ENCODE assay signal across 38 cellular contexts in the genomic region with DNA sequence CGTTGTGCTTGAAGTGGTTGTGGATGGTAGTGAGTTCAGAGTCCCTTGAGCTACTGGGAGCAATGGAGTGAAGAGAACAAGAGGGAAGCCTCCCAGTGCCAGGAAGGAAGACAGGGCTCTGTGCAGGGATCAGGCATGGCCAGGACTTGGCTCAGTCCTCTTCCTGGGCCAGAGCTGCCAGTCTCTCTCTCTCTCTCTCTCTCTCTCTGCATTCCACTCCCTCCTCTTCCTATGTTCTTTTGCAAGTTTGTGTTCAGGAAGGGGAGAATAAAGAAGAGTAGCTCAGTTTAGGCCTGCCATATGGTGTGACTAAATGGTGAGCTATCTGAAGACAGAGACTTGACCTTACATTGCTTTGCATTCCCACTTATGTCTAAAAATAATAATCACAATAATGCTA. TPM values are rescaled to one million over a fixed set of nuclear protein-coding genes. Genes with fewer than 3 reads are reported as not detected.
DNase-seq lines count a peak whose midpoint lies in the region; ATAC-seq, FAIRE-seq and TF ChIP-seq lines count a peak whose summit lies in the region.
"Had no signal": no experiment of that assay in that cellular context is flagged by ENCODE, and none has a peak within 500 bp of the region (broad histone marks: within the 10 kb centered on the region; RNA-seq: fewer than 3 reads in every experiment).

No MANE protein-coding gene starts in this region.

- DNase-seq in AG10803 (ENCODE audit: low read depth) (peak; percentile 79), HFFc6 (peak; percentile 14), bronchial epithelial cell (ENCODE audit: low read depth) (peak; percentile 70), foreskin fibroblast (peak; percentile 43 to 63), BE2C (no peak), dorsolateral prefrontal cortex (no peak), SIG-M5 (lab: John Stamatoyannopoulos, UW) (no peak)
- DNase-seq: activated CD4-positive, alpha-beta T cell treated with anti-CD3 and anti-CD28 coated beads, Interleukin-2, amount 10 ng/mL, durations not matched to agents 7 days and 5 days; activated effector memory CD4-positive, alpha-beta T cell treated with Interleukin-2 at 50 U/mL for 16 hours; activated naive CD8-positive, alpha-beta T cell treated with anti-CD3 and anti-CD28 coated beads for 36 hours; AML-193; anterior cingulate cortex; CD4-positive, alpha-beta T cell; central memory CD4-positive, alpha-beta T cell; H9; left ventricle myocardium inferior; NCI-H1092; NCI-H1694; NCI-H446; NCI-H774; posterior cingulate gyrus; stimulated activated CD4-positive, alpha-beta T cell treated with anti-CD3 and anti-CD28 coated beads, Interleukin-1b, Interleukin-23, amount 100 ng/mL, for 48 hours had no signal

- no peak overlapping the region for H3K4me3 ChIP-seq in AG10803 (ENCODE audit: low read length)
- H3K4me3 ChIP-seq in bronchial epithelial cell (ENCODE audit: low read depth, low read length) = no peak overlapping the region
- H3K4me3 ChIP-seq in foreskin fibroblast (ENCODE audit: low read depth in 1 of 2, low read length in 2 of 2) = no peak overlapping the region
- no peak overlapping the region for H3K4me3 ChIP-seq in BE2C (ENCODE audit: low read depth, low read length)
- no peak overlapping the region for H3K4me3 ChIP-seq in dorsolateral prefrontal cortex
- H3K4me3 ChIP-seq: A549, GM12878, left ventricle myocardium inferior, neural progenitor cell, right atrium auricular region, thoracic aorta, vagina had no signal

- H3K27ac Mint-ChIP-seq in HFFc6 = no peak overlapping the region
- H3K27ac Mint-ChIP-seq: activated CD4-positive, alpha-beta T cell treated with anti-CD3 and anti-CD28 coated beads, Interleukin-2, amount 10 ng/mL, durations not matched to agents 7 days and 5 days; activated naive CD8-positive, alpha-beta T cell treated with anti-CD3 and anti-CD28 coated beads for 36 hours; CD4-positive, alpha-beta T cell; dendritic cell treated with granulocyte-macrophage colony-stimulating factor and Interleukin-4, amounts not matched to agents 40 ng/mL and 50 ng/mL, for 4 days; H9; IgD-negative memory B cell; neural progenitor cell; stimulated activated naive CD8-positive, alpha-beta T cell treated with anti-CD3 and anti-CD28 coated beads, Interleukin-15, Interleukin-2, amounts not matched to agents 100 ng/mL and 50 ng/mL, for 24 hours; WTC11 had no signal

- H3K4me3 Mint-ChIP-seq in HFFc6 = no peak overlapping the region
- H3K4me3 Mint-ChIP-seq: activated CD4-positive, alpha-beta T cell treated with anti-CD3 and anti-CD28 coated beads, Interleukin-2, amount 10 ng/mL, durations not matched to agents 7 days and 5 days; activated naive CD8-positive, alpha-beta T cell treated with anti-CD3 and anti-CD28 coated beads for 36 hours; CD4-positive, alpha-beta T cell; dendritic cell treated with granulocyte-macrophage colony-stimulating factor and Interleukin-4, amounts not matched to agents 40 ng/mL and 50 ng/mL, for 4 days; H9; IgD-negative memory B cell; neural progenitor cell; stimulated activated naive CD8-positive, alpha-beta T cell treated with anti-CD3 and anti-CD28 coated beads, Interleukin-15, Interleukin-2, amounts not matched to agents 100 ng/mL and 50 ng/mL, for 24 hours; WTC11 had no signal

- intact Hi-C loops in dorsolateral prefrontal cortex (cut with DNase I) = no loop called here

- FAIRE-seq in bronchial epithelial cell (lab: Jason Lieb, UNC) = no peak
- FAIRE-seq: A549, GM12878, islet of Langerhans, RCC 7860 had no signal

- H3K4me1 ChIP-seq in BE2C = no peaks in the 10 kb centered on the region
- H3K4me1 ChIP-seq: neural progenitor cell had no signal

- H3K9me3 Mint-ChIP-seq in HFFc6 = no peaks in the 10 kb centered on the region
- H3K9me3 Mint-ChIP-seq: activated naive CD8-positive, alpha-beta T cell treated with anti-CD3 and anti-CD28 coated beads for 36 hours; CD4-positive, alpha-beta T cell; dendritic cell treated with granulocyte-macrophage colony-stimulating factor and Interleukin-4, amounts not matched to agents 40 ng/mL and 50 ng/mL, for 4 days; neural progenitor cell had no signal

- no peak for TF ChIP-seq CTCF in AG10803 (conservative IDR thresholded peaks at IDR 0.05; ENCODE audit: low read length)
- no peak for TF ChIP-seq CTCF in HFFc6 (IDR thresholded peaks at IDR 0.05)
- TF ChIP-seq CTCF in bronchial epithelial cell (IDR thresholded peaks at IDR 0.05; ENCODE audit: insufficient read depth, low read length, severe bottlenecking) = no peak
- no peak for TF ChIP-seq CTCF in foreskin fibroblast (IDR thresholded peaks at IDR 0.05; ENCODE audit: low read depth, low read length)
- no peak for TF ChIP-seq CTCF in BE2C (IDR thresholded peaks at IDR 0.05; ENCODE audit: low read depth, low read length)
- TF ChIP-seq CTCF in dorsolateral prefrontal cortex (IDR thresholded peaks at IDR 0.05 in 54 of 56, conservative IDR thresholded peaks at IDR 0.05 in 2 of 56; ENCODE audit: low read depth in 1 of 56, partially characterized antibody in 56 of 56) = no peak

- no peak for ATAC-seq in HG03521 (IDR thresholded peaks at IDR 0.05; ENCODE audit: unreplicated experiment)
- ATAC-seq: A549, GM12878, WTC11 had no signal

- H3K36me3 ChIP-seq in bronchial epithelial cell (ENCODE audit: control insufficient read depth, insufficient read depth, low read length) (no peaks in the 10 kb centered on the region), BE2C (no peaks in the 10 kb centered on the region)
- H3K36me3 ChIP-seq: left ventricle myocardium inferior, neural progenitor cell, right atrium auricular region, thoracic aorta, vagina had no signal

- no peaks in the 10 kb centered on the region for H3K9me3 ChIP-seq in BE2C
- H3K9me3 ChIP-seq: A549, left ventricle myocardium inferior, right atrium auricular region, thoracic aorta, vagina had no signal

- H3K27me3 ChIP-seq in bronchial epithelial cell (ENCODE audit: control insufficient read depth, insufficient read depth, low read length) = no peaks in the 10 kb centered on the region
- H3K27me3 ChIP-seq in BE2C = no peaks in the 10 kb centered on the region
- H3K27me3 ChIP-seq in dorsolateral prefrontal cortex = peaks cover 0 to 5% (median 0%) of the 10 kb centered on the region in 45 donors
- H3K27me3 ChIP-seq: neural progenitor cell, right atrium auricular region, vagina had no signal

- peaks cover 29% of the 10 kb centered on the region for H3K4me1 Mint-ChIP-seq in HFFc6 (ENCODE audit: low read depth)
- H3K4me1 Mint-ChIP-seq: activated CD4-positive, alpha-beta T cell treated with anti-CD3 and anti-CD28 coated beads, Interleukin-2, amount 10 ng/mL, durations not matched to agents 7 days and 5 days; H9; IgD-negative memory B cell; neural progenitor cell; WTC11 had no signal

- no peaks in the 10 kb centered on the region for H3K36me3 Mint-ChIP-seq in HFFc6 (ENCODE audit: low read depth)
- H3K36me3 Mint-ChIP-seq: activated naive CD8-positive, alpha-beta T cell treated with anti-CD3 and anti-CD28 coated beads for 36 hours; IgD-negative memory B cell; neural progenitor cell had no signal

- peaks cover 6% of the 10 kb centered on the region for H3K27me3 Mint-ChIP-seq in HFFc6 (ENCODE audit: insufficient read depth)

- no peak overlapping the region for H3K27ac ChIP-seq in dorsolateral prefrontal cortex
- H3K27ac ChIP-seq: A549, left ventricle myocardium inferior, neural progenitor cell, right atrium auricular region, thoracic aorta, vagina had no signal

RNA-seq across cellular contexts. Expression of a gene that starts 20.5 kb away (rescaled TPM):
- total RNA-seq in HFFc6 (2021; fragmentation: NEBNext Ultra II Directional; extraction: Animal tissue kit (Norgen Biotek cat#: 25700)) = not detected
- total RNA-seq in bronchial epithelial cell = 0.53 and 2.9 TPM in 2 replicates
- polyA plus RNA-seq in BE2C (2012; ENCODE audit: insufficient read depth, insufficient read length, low read depth) = not detected
- not detected for total RNA-seq in dorsolateral prefrontal cortex
- total RNA-seq: activated CD4-positive, alpha-beta T cell treated with anti-CD3 and anti-CD28 coated beads, Interleukin-2, amount 10 ng/mL, durations not matched to agents 7 days and 5 days; activated CD8-positive, alpha-beta memory T cell treated with anti-CD3 and anti-CD28 coated beads for 36 hours; activated naive CD8-positive, alpha-beta T cell treated with anti-CD3 and anti-CD28 coated beads for 36 hours; CD4-positive, alpha-beta T cell; GM12878; H9; left ventricle myocardium inferior; right atrium auricular region; T-helper 1 cell treated with Interleukin-12 subunit alpha and Interleukin-12 subunit beta and Interleukin-4 antibody, amounts not matched to agents 30 ng/mL and 1 ng/mL, for 36 hours; thoracic aorta; WTC11 had no signal
- polyA plus RNA-seq: A549, GM12878, IgD-negative memory B cell had no signal

RNA-seq across cellular contexts. Expression of a gene that starts 44.4 kb away (rescaled TPM):
- total RNA-seq in HFFc6 (2021; fragmentation: NEBNext Ultra II Directional; extraction: Animal tissue kit (Norgen Biotek cat#: 25700)) = not detected
- under 0.01 and 0.26 TPM in 2 replicates for total RNA-seq in bronchial epithelial cell
- polyA plus RNA-seq in BE2C (2012; ENCODE audit: insufficient read depth, insufficient read length, low read depth) = 0.06 TPM
- total RNA-seq in dorsolateral prefrontal cortex = under 1 TPM in 3 of 120 experiments, not detected in 117; 0.04 to 0.07 (median 0.06) TPM
- total RNA-seq: activated CD4-positive, alpha-beta T cell treated with anti-CD3 and anti-CD28 coated beads, Interleukin-2, amount 10 ng/mL, durations not matched to agents 7 days and 5 days; activated CD8-positive, alpha-beta memory T cell treated with anti-CD3 and anti-CD28 coated beads for 36 hours; activated naive CD8-positive, alpha-beta T cell treated with anti-CD3 and anti-CD28 coated beads for 36 hours; CD4-positive, alpha-beta T cell; GM12878; H9; left ventricle myocardium inferior; myocyte; right atrium auricular region; T-helper 1 cell treated with Interleukin-12 subunit alpha and Interleukin-12 subunit beta and Interleukin-4 antibody, amounts not matched to agents 30 ng/mL and 1 ng/mL, for 36 hours; thoracic aorta; vagina; WTC11 had no signal
- polyA plus RNA-seq: A549, GM12878, IgD-negative memory B cell had no signal

Comparison
In these comparisons a context has a peak if more than half of its experiments do, and no peak if none do; other contexts are left out.
1. DNase-seq: peak in AG10803 (single experiment), HFFc6 (single experiment), bronchial epithelial cell (single experiment) and foreskin fibroblast (2 of 2); none in BE2C (single experiment), dorsolateral prefrontal cortex (0 of 10) and SIG-M5 (single experiment).